Comparison of ENCODE assay signal across 8 cellular contexts in genomic region chr12:50088577-50089335, GRCh38. TPM values are rescaled to one million over a fixed set of nuclear protein-coding genes. Genes with fewer than 3 reads are reported as not detected.
A peak's percentile ranks its signal among the peaks of the same experiment; 100 is the strongest.
DNase-seq lines count a peak whose midpoint lies in the region; ATAC-seq, FAIRE-seq and TF ChIP-seq lines count a peak whose summit lies in the region.

No MANE protein-coding gene starts in this region.

- no peaks in the 10 kb centered on the region for H3K27me3 Mint-ChIP-seq in T-helper 2 cell treated with Interferon-gamma antibody and Interleukin-4, amounts not matched to agents 5 μg/mL and 100 μg/mL, for 36 hours (ENCODE audit: low read depth)

- no peak for TF ChIP-seq POLR2A in right lobe of liver (IDR thresholded peaks at IDR 0.05)

- intact Hi-C loops in Right ventricle myocardium superior (cut with DNase I): loop anchor here (5.0 kb wide), 1 partner anchor 79 kb away; the partner anchor contains the start of gene CERS5
- intact Hi-C loops in cardiac septum (cut with DNase I): no loop called here
- intact Hi-C loops in right lobe of liver (cut with DNase I): no loop called here

- H3K27me3 ChIP-seq in bronchial epithelial cell (ENCODE audit: control insufficient read depth, insufficient read depth, low read length): no peaks in the 10 kb centered on the region
- H3K27me3 ChIP-seq in right lobe of liver: no peaks in the 10 kb centered on the region

- ATAC-seq in Right ventricle myocardium superior (ENCODE audit: poor library complexity): peak; percentile 26
- ATAC-seq in right lobe of liver: peak; percentile 55 to 61 (median 58)
- ATAC-seq in HG02973 (IDR thresholded peaks at IDR 0.05; ENCODE audit: unreplicated experiment): no peak

- no peak for FAIRE-seq in bronchial epithelial cell (lab: Jason Lieb, UNC)

- no peak overlapping the region for H3K27ac Mint-ChIP-seq in T-helper 2 cell treated with Interferon-gamma antibody and Interleukin-4, amounts not matched to agents 5 μg/mL and 100 μg/mL, for 36 hours

- H3K4me3 Mint-ChIP-seq in T-helper 2 cell treated with Interferon-gamma antibody and Interleukin-4, amounts not matched to agents 5 μg/mL and 100 μg/mL, for 36 hours: no peak overlapping the region

- no peaks in the 10 kb centered on the region for H3K9me3 ChIP-seq in right lobe of liver

- H3K9me3 Mint-ChIP-seq in T-helper 2 cell treated with Interferon-gamma antibody and Interleukin-4, amounts not matched to agents 5 μg/mL and 100 μg/mL, for 36 hours: no peaks in the 10 kb centered on the region

- H3K4me1 Mint-ChIP-seq in T-helper 2 cell treated with Interferon-gamma antibody and Interleukin-4, amounts not matched to agents 5 μg/mL and 100 μg/mL, for 36 hours (ENCODE audit: low read depth): peaks cover 28% of the 10 kb centered on the region

- WGBS in right lobe of liver (ENCODE audit: insufficient coverage, low coverage, low lambda C conversion rate, missing lambda C conversion rate): 5% methylated on average over 3 of the region's 3 CpGs

- H3K4me3 ChIP-seq in bronchial epithelial cell (ENCODE audit: low read depth, low read length): no peak overlapping the region
- no peak overlapping the region for H3K4me3 ChIP-seq in right lobe of liver

- H3K36me3 Mint-ChIP-seq in T-helper 2 cell treated with Interferon-gamma antibody and Interleukin-4, amounts not matched to agents 5 μg/mL and 100 μg/mL, for 36 hours (ENCODE audit: low read depth): peaks cover 47% of the 10 kb centered on the region

- H3K4me1 ChIP-seq in right lobe of liver: peaks cover 0 to 12% (median 2%) of the 10 kb centered on the region in 4 donors

- TF ChIP-seq CTCF in bronchial epithelial cell (IDR thresholded peaks at IDR 0.05; ENCODE audit: insufficient read depth, low read length, severe bottlenecking) (peak; percentile 84), right lobe of liver (IDR thresholded peaks at IDR 0.05) (peak; percentile 78 to 86 (median 84))

- DNase-seq in Right ventricle myocardium superior (no peak), cardiac septum (ENCODE audit: low spot score) (no peak), NCI-H1105 (lab: John Stamatoyannopoulos, UW) (peak; percentile 26), bronchial epithelial cell (ENCODE audit: low read depth) (peak; percentile 76), right lobe of liver (no peak), superior temporal gyrus (ENCODE audit: extremely low spot score) (peak; percentile 86)
- peak; percentile 35 for DNase-seq in T-helper 2 cell treated with Interferon-gamma antibody and Interleukin-4, amounts not matched to agents 5 μg/mL and 100 μg/mL, for 36 hours (ENCODE audit: low spot score)

- H3K27ac ChIP-seq in right lobe of liver: no peak overlapping the region

- H3K36me3 ChIP-seq in bronchial epithelial cell (ENCODE audit: control insufficient read depth, insufficient read depth, low read length): peaks cover 16% of the 10 kb centered on the region
- H3K36me3 ChIP-seq in right lobe of liver: peaks cover 0 to 68% (median 25%) of the 10 kb centered on the region in 4 donors

RNA-seq across cellular contexts. Expression of gene SMARCD1, which starts 3.6 kb away (rescaled TPM):
- total RNA-seq in Right ventricle myocardium superior: 14.3 TPM
- 20.5 TPM for total RNA-seq in cardiac septum
- total RNA-seq in bronchial epithelial cell: 24.2 and 27.9 TPM in 2 replicates
- 10 to 100 TPM; 13.3 to 35.0 (median 16.4) TPM for total RNA-seq in right lobe of liver

RNA-seq across cellular contexts. Expression of gene GPD1, which starts 15.1 kb away (rescaled TPM):
- total RNA-seq in Right ventricle myocardium superior: 38.3 TPM
- total RNA-seq in cardiac septum: 5.1 TPM
- 0.26 and 0.53 TPM in 2 replicates for total RNA-seq in bronchial epithelial cell
- 100 to 1,000 TPM in 3 of 6 experiments, 10 to 100 TPM in 3; 43.6 to 210 (median 110) TPM for total RNA-seq in right lobe of liver

RNA-seq across cellular contexts. Expression of gene COX14, which starts 23.3 kb away (rescaled TPM):
- total RNA-seq in Right ventricle myocardium superior (243 TPM), cardiac septum (152 TPM), bronchial epithelial cell (47.9 and 52.1 TPM in 2 replicates), right lobe of liver (10 to 100 TPM; 37.7 to 67.5 (median 50.6) TPM)

RNA-seq across cellular contexts. Expression of gene ASIC1, which starts 31.4 kb away (rescaled TPM):
- total RNA-seq in Right ventricle myocardium superior (1.6 TPM), cardiac septum (0.30 TPM), bronchial epithelial cell (1.3 and 1.4 TPM in 2 replicates), right lobe of liver (under 1 TPM in 4 of 6 experiments, not detected in 2; 0.07 to 0.19 (median 0.15) TPM)

Comparison
In these comparisons a context has a peak if more than half of its experiments do, and no peak if none do; other contexts are left out.
1. DNase-seq: peak in NCI-H1105 (single experiment), T-helper 2 cell treated with Interferon-gamma antibody and Interleukin-4, amounts not matched to agents 5 μg/mL and 100 μg/mL, for 36 hours (single experiment), bronchial epithelial cell (single experiment) and superior temporal gyrus (single experiment); none in Right ventricle myocardium superior (single experiment), cardiac septum (single experiment) and right lobe of liver (0 of 3).